ENCODE assay signal across 8 cellular contexts in the genomic region with DNA sequence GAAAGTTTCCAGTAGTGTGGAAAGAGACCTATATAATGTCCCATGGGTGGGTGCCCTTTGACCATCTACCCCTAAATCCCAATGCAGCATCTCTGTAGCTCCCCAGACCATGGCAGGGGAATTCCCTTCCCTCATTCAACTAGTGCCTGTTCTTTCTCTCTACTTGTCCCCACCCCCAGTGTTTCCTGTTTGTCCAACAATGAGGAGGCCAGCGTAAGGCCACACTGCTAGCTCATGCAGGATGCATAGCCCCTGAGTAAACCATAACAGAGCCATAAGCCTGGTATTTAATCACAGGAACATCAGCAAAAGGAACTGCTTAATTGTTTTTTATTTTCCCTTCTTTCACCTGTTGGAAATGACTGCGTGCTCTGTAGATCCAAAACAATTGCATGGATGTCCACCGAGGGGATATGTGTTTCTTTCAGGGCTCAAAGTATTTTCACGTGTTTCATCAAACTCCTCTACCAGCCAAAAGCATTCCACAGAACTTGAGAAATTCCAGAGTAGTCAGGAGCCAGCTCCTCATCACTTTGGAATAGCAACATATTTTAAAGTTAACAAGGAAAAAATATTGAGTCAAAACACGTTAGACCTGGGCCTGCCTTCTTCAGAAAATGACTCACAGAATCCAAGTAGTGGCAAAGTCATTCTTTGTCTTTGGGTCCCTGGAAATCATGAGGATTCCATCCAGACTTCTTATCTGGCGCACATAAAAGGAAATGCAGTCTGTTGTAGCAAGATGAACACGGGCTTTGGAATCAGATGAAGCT.
DNase-seq lines count a peak whose midpoint lies in the region; ATAC-seq and TF ChIP-seq lines count a peak whose summit lies in the region.

No MANE protein-coding gene starts in this region.

- intact Hi-C loops in thyroid gland (cut with DNase I) = no loop called here

- peaks cover 13 to 28% of the 10 kb centered on the region in 2 donors for H3K36me3 ChIP-seq in thyroid gland

- H3K27me3 Mint-ChIP-seq in central memory CD8-positive, alpha-beta T cell = no peaks in the 10 kb centered on the region

- no peak overlapping the region for H3K4me3 ChIP-seq in thyroid gland (replicated peaks in 1 of 3)

- no peak overlapping the region for H3K4me3 Mint-ChIP-seq in central memory CD8-positive, alpha-beta T cell

- H3K27me3 ChIP-seq in thyroid gland = no peaks in the 10 kb centered on the region

- 63 to 67% methylated on average over 7 of the region's 7 CpGs for WGBS in thyroid gland, 2 donors

- ATAC-seq in GM18873 (IDR thresholded peaks at IDR 0.05; ENCODE audit: low FRiP score, unreplicated experiment) (peak; percentile 30), HG03432 (IDR thresholded peaks at IDR 0.05; ENCODE audit: unreplicated experiment) (peak; percentile 35)
- ATAC-seq in central memory CD8-positive, alpha-beta T cell (replicated peaks; ENCODE audit: extremely low read depth, poor library complexity, severe bottlenecking) = no peak

- no peak for DNase-seq in central memory CD8-positive, alpha-beta T cell (ENCODE audit: low spot score in 2 of 2)
- DNase-seq in pons (ENCODE audit: low spot score) = peak; percentile 51
- no peak for DNase-seq in NCI-H1930 (lab: John Stamatoyannopoulos, UW)
- DNase-seq in DMS 273 (lab: John Stamatoyannopoulos, UW; ENCODE audit: unreplicated experiment) = no peak
- DNase-seq in thyroid gland = no peak
- no peak for DNase-seq in AML-193 (lab: John Stamatoyannopoulos, UW)

- peak overlapping the region; percentile 78 for H3K27ac Mint-ChIP-seq in central memory CD8-positive, alpha-beta T cell (ENCODE audit: low read depth)

- H3K9me3 Mint-ChIP-seq in central memory CD8-positive, alpha-beta T cell = no peaks in the 10 kb centered on the region

- no peak for TF ChIP-seq CTCF in thyroid gland (IDR thresholded peaks at IDR 0.05)

- H3K9me3 ChIP-seq in thyroid gland = no peaks in the 10 kb centered on the region

- peak overlapping the region in 1 of 3 donors; percentile 7 for H3K27ac ChIP-seq in thyroid gland

- H3K36me3 Mint-ChIP-seq in central memory CD8-positive, alpha-beta T cell (ENCODE audit: insufficient read depth) = peaks cover 71% of the 10 kb centered on the region

- H3K4me1 Mint-ChIP-seq in central memory CD8-positive, alpha-beta T cell = peaks cover 65% of the 10 kb centered on the region

- peaks cover 9 to 16% of the 10 kb centered on the region in 2 donors for H3K4me1 ChIP-seq in thyroid gland

- no peak for TF ChIP-seq POLR2A in thyroid gland (IDR thresholded peaks at IDR 0.05)
